In the genomic region with DNA sequence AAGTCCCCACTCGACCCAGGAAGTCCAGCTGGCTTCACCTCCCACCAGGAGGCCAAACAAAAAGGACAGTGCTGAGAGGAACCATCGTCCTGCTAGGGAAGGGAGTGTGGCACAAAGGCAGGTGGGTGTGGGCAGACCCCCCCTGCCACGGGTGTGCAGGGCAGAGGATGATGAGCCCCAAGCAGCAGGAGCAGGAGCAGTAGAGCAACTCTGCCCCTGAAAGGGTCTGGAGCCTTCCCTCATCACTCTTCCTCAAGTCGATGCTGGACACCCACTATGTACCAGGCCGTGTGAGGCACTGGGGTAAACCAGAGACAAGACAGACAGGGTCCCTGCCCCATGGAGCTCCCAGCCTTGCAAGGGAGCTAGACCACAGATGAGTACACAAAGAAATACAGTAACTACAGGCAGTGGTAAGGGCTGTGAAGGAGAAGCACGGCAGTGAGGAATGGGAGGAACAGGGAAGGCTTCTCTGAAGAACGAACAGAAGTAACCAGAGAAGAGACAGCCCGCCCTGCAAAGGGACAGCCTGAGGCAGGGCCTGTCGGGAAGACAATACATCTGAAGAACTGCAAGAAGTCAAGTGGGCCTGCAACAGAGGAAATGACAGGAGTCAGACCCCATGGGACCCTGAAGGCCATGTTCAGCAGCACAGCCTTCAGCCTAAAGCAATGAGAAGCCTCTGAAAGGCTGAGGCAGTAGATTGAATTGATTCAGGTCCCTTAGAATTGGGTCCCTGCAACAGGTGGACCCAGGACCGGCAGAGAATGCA, we compare ENCODE assay signal across 1 cellular context.
TF ChIP-seq lines count a peak whose summit lies in the region.

No MANE protein-coding gene starts in this region.

TF ChIP-seq in GM23338, 12 proteins besides CTCF, POLR2A, EP300 and RAD21 (continued from another document):
- TF ChIP-seq, protein P1, sequence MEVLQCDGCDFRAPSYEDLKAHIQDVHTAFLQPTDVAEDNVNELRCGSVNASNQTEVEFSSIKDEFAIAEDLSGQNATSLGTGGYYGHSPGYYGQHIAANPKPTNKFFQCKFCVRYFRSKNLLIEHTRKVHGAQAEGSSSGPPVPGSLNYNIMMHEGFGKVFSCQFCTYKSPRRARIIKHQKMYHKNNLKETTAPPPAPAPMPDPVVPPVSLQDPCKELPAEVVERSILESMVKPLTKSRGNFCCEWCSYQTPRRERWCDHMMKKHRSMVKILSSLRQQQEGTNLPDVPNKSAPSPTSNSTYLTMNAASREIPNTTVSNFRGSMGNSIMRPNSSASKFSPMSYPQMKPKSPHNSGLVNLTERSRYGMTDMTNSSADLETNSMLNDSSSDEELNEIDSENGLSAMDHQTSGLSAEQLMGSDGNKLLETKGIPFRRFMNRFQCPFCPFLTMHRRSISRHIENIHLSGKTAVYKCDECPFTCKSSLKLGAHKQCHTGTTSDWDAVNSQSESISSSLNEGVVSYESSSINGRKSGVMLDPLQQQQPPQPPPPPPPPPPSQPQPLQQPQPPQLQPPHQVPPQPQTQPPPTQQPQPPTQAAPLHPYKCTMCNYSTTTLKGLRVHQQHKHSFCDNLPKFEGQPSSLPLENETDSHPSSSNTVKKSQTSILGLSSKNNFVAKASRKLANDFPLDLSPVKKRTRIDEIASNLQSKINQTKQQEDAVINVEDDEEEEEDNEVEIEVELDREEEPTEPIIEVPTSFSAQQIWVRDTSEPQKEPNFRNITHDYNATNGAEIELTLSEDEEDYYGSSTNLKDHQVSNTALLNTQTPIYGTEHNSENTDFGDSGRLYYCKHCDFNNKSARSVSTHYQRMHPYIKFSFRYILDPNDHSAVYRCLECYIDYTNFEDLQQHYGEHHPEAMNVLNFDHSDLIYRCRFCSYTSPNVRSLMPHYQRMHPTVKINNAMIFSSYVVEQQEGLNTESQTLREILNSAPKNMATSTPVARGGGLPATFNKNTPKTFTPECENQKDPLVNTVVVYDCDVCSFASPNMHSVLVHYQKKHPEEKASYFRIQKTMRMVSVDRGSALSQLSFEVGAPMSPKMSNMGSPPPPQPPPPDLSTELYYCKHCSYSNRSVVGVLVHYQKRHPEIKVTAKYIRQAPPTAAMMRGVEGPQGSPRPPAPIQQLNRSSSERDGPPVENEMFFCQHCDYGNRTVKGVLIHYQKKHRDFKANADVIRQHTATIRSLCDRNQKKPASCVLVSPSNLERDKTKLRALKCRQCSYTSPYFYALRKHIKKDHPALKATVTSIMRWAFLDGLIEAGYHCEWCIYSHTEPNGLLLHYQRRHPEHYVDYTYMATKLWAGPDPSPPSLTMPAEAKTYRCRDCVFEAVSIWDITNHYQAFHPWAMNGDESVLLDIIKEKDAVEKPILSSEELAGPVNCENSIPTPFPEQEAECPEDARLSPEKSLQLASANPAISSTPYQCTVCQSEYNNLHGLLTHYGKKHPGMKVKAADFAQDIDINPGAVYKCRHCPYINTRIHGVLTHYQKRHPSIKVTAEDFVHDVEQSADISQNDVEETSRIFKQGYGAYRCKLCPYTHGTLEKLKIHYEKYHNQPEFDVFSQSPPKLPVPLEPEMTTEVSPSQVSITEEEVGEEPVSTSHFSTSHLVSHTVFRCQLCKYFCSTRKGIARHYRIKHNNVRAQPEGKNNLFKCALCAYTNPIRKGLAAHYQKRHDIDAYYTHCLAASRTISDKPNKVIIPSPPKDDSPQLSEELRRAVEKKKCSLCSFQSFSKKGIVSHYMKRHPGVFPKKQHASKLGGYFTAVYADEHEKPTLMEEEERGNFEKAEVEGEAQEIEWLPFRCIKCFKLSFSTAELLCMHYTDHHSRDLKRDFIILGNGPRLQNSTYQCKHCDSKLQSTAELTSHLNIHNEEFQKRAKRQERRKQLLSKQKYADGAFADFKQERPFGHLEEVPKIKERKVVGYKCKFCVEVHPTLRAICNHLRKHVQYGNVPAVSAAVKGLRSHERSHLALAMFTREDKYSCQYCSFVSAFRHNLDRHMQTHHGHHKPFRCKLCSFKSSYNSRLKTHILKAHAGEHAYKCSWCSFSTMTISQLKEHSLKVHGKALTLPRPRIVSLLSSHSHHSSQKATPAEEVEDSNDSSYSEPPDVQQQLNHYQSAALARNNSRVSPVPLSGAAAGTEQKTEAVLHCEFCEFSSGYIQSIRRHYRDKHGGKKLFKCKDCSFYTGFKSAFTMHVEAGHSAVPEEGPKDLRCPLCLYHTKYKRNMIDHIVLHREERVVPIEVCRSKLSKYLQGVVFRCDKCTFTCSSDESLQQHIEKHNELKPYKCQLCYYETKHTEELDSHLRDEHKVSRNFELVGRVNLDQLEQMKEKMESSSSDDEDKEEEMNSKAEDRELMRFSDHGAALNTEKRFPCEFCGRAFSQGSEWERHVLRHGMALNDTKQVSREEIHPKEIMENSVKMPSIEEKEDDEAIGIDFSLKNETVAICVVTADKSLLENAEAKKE (CRISPR knock-in tag; IDR thresholded peaks at IDR 0.05) = no peak
- TF ChIP-seq POLR2AphosphoS5 (IDR thresholded peaks at IDR 0.05; ENCODE audit: low read depth) = no peak
- no peak for TF ChIP-seq NANOG (IDR thresholded peaks at IDR 0.05; ENCODE audit: borderline replicate concordance)
- no peak for TF ChIP-seq ZNF114 (CRISPR knock-in tag; IDR thresholded peaks at IDR 0.05)
- no peak for TF ChIP-seq JUNB (IDR thresholded peaks at IDR 0.05; ENCODE audit: unreplicated experiment)
